ENCODE assay signal across 8 cellular contexts in genomic region chr17:19369846-19370492, GRCh38. TPM values are rescaled to one million over a fixed set of nuclear protein-coding genes. Genes with fewer than 3 reads are reported as not detected.
DNase-seq lines count a peak whose midpoint lies in the region; ATAC-seq and TF ChIP-seq lines count a peak whose summit lies in the region.
"Had no signal": no experiment of that assay in that cellular context is flagged by ENCODE, and none has a peak within 500 bp of the region (broad histone marks: within the 10 kb centered on the region; RNA-seq: fewer than 3 reads in every experiment).

No MANE protein-coding gene starts in this region.

- no peaks in the 10 kb centered on the region for H3K27me3 ChIP-seq in endodermal cell (ENCODE audit: control insufficient read depth, insufficient read depth, low read length, poor library complexity, severe bottlenecking)
- H3K27me3 ChIP-seq in MM.1S (replicated peaks; ENCODE audit: insufficient read depth, low read length): no peaks in the 10 kb centered on the region; the same call in 1 of the 2 replicates
- H3K27me3 ChIP-seq: ascending aorta had no signal

- CTCF ChIA-PET in activated CD8-positive, alpha-beta memory T cell treated with anti-CD3 and anti-CD28 coated beads, Interleukin-2, amount 10 ng/mL, durations not matched to agents 7 days and 5 days (lab: Charles Lee): interaction anchor here (1.0 to 2.7 kb wide), 6 partner anchors 8 to 395 kb away, joined by 3 to 18 read pairs (median 3); partner anchors contain the start of gene MAPK7

- no peaks in the 10 kb centered on the region for H3K9me3 Mint-ChIP-seq in activated CD8-positive, alpha-beta memory T cell treated with anti-CD3 and anti-CD28 coated beads, Interleukin-2, amount 10 ng/mL, durations not matched to agents 7 days and 5 days (ENCODE audit: low read depth)
- H3K9me3 Mint-ChIP-seq in endodermal cell: no peaks in the 10 kb centered on the region
- H3K9me3 Mint-ChIP-seq in stimulated activated naive B cell treated with anti-CD40 and anti-IgM and Interleukin-4, amounts not matched to agents 10 μg/mL and 1 μg/mL and 100 μg/mL, for 72 hours: no peaks in the 10 kb centered on the region

- 95% methylated on average over 9 to 12 of the region's 12 CpGs for WGBS in endodermal cell (ENCODE audit: insufficient coverage in 1 of 2, insufficient read length in 1 of 2), 2 experiments

- ATAC-seq in activated CD8-positive, alpha-beta memory T cell treated with anti-CD3 and anti-CD28 coated beads, Interleukin-2, amount 10 ng/mL, durations not matched to agents 7 days and 5 days: peak; percentile 78
- peak in 1 of 2 donors; percentile 47 for ATAC-seq in stimulated activated naive B cell treated with anti-CD40 and anti-IgM and Interleukin-4, amounts not matched to agents 10 μg/mL and 1 μg/mL and 100 μg/mL, for 72 hours (replicated peaks)
- no peak for ATAC-seq in HG03571 (IDR thresholded peaks at IDR 0.05; ENCODE audit: unreplicated experiment)

- H3K4me2 ChIP-seq in MM.1S (ENCODE audit: low read depth, low read length): no peak overlapping the region

- peaks cover 17% of the 10 kb centered on the region for H3K27me3 Mint-ChIP-seq in activated CD8-positive, alpha-beta memory T cell treated with anti-CD3 and anti-CD28 coated beads, Interleukin-2, amount 10 ng/mL, durations not matched to agents 7 days and 5 days
- no peaks in the 10 kb centered on the region for H3K27me3 Mint-ChIP-seq in endodermal cell (ENCODE audit: insufficient read depth)
- peaks cover 0 to 7% of the 10 kb centered on the region in 2 donors for H3K27me3 Mint-ChIP-seq in stimulated activated naive B cell treated with anti-CD40 and anti-IgM and Interleukin-4, amounts not matched to agents 10 μg/mL and 1 μg/mL and 100 μg/mL, for 72 hours

- H3K4me3 ChIP-seq in endodermal cell (ENCODE audit: low read length): no peak overlapping the region
- no peak overlapping the region for H3K4me3 ChIP-seq in MM.1S (ENCODE audit: low read length)
- H3K4me3 ChIP-seq: ascending aorta had no signal

- no peak for TF ChIP-seq CTCF in endodermal cell (conservative IDR thresholded peaks at IDR 0.05)
- no peak for TF ChIP-seq CTCF in MM.1S (IDR thresholded peaks at IDR 0.05; ENCODE audit: low read length)

- H3K36me3 ChIP-seq in endodermal cell (ENCODE audit: control insufficient read depth, insufficient read depth, low read length) (peaks cover 9% of the 10 kb centered on the region), MM.1S (replicated peaks; ENCODE audit: insufficient read depth, low read length) (no peaks in the 10 kb centered on the region)
- H3K36me3 ChIP-seq: ascending aorta had no signal

- H3K4me1 Mint-ChIP-seq in activated CD8-positive, alpha-beta memory T cell treated with anti-CD3 and anti-CD28 coated beads, Interleukin-2, amount 10 ng/mL, durations not matched to agents 7 days and 5 days: peaks cover 51% of the 10 kb centered on the region
- no peaks in the 10 kb centered on the region for H3K4me1 Mint-ChIP-seq in endodermal cell
- peaks cover 31 to 49% of the 10 kb centered on the region in 2 donors for H3K4me1 Mint-ChIP-seq in stimulated activated naive B cell treated with anti-CD40 and anti-IgM and Interleukin-4, amounts not matched to agents 10 μg/mL and 1 μg/mL and 100 μg/mL, for 72 hours

- H3K9me3 ChIP-seq in endodermal cell (ENCODE audit: control insufficient read depth, low read length) (no peaks in the 10 kb centered on the region), MM.1S (replicated peaks; ENCODE audit: insufficient read depth, low read length) (no peaks in the 10 kb centered on the region)
- H3K9me3 ChIP-seq: ascending aorta had no signal

- peak overlapping the region; percentile 45 for H3K4me3 Mint-ChIP-seq in activated CD8-positive, alpha-beta memory T cell treated with anti-CD3 and anti-CD28 coated beads, Interleukin-2, amount 10 ng/mL, durations not matched to agents 7 days and 5 days
- H3K4me3 Mint-ChIP-seq in endodermal cell: no peak overlapping the region
- peak overlapping the region; percentile 57 to 65 for H3K4me3 Mint-ChIP-seq in stimulated activated naive B cell treated with anti-CD40 and anti-IgM and Interleukin-4, amounts not matched to agents 10 μg/mL and 1 μg/mL and 100 μg/mL, for 72 hours

- H3K36me3 Mint-ChIP-seq in activated CD8-positive, alpha-beta memory T cell treated with anti-CD3 and anti-CD28 coated beads, Interleukin-2, amount 10 ng/mL, durations not matched to agents 7 days and 5 days: no peaks in the 10 kb centered on the region
- H3K36me3 Mint-ChIP-seq in endodermal cell (ENCODE audit: low read depth): peaks cover 12% of the 10 kb centered on the region
- peaks cover 0 to 3% of the 10 kb centered on the region in 2 donors for H3K36me3 Mint-ChIP-seq in stimulated activated naive B cell treated with anti-CD40 and anti-IgM and Interleukin-4, amounts not matched to agents 10 μg/mL and 1 μg/mL and 100 μg/mL, for 72 hours

- peak overlapping the region; percentile 88 for H3K27ac Mint-ChIP-seq in activated CD8-positive, alpha-beta memory T cell treated with anti-CD3 and anti-CD28 coated beads, Interleukin-2, amount 10 ng/mL, durations not matched to agents 7 days and 5 days
- H3K27ac Mint-ChIP-seq in endodermal cell: no peak overlapping the region
- H3K27ac Mint-ChIP-seq in stimulated activated naive B cell treated with anti-CD40 and anti-IgM and Interleukin-4, amounts not matched to agents 10 μg/mL and 1 μg/mL and 100 μg/mL, for 72 hours: peak overlapping the region; percentile 86

- no peaks in the 10 kb centered on the region for H3K79me2 ChIP-seq in MM.1S (ENCODE audit: low read length)

- H3K9me2 ChIP-seq in MM.1S (replicated peaks; ENCODE audit: insufficient read depth, low read length): no peaks in the 10 kb centered on the region

- DNase-seq in activated CD8-positive, alpha-beta memory T cell treated with anti-CD3 and anti-CD28 coated beads, Interleukin-2, amount 10 ng/mL, durations not matched to agents 7 days and 5 days: peak; percentile 76
- no peak for DNase-seq in activated CD8-positive, alpha-beta memory T cell treated with anti-CD3 and anti-CD28 coated beads, Interleukin-2, amount 50 U/mL, for 4 hours
- DNase-seq in endodermal cell (peak; percentile 38), MM.1S (no peak)
- DNase-seq in stimulated activated naive B cell treated with anti-CD40 and anti-IgM and Interleukin-4, amounts not matched to agents 10 μg/mL and 1 μg/mL and 100 μg/mL, for 72 hours: no peak
- DNase-seq: NCI-H1694 treated with DMSO at 0.1 percent for 48 hours had no signal

- no peaks in the 10 kb centered on the region for H4K20me1 ChIP-seq in MM.1S (ENCODE audit: insufficient read depth, low read length)

- no peak overlapping the region for H3K9ac ChIP-seq in endodermal cell (ENCODE audit: extremely low read depth, low read length, poor library complexity, severe bottlenecking)
- H3K9ac ChIP-seq in MM.1S (ENCODE audit: low read length): no peak overlapping the region

- H3F3A ChIP-seq in MM.1S (ENCODE audit: insufficient read depth, low read length): no peaks in the 10 kb centered on the region

- H2AFZ ChIP-seq in MM.1S (ENCODE audit: low read length): no peak overlapping the region

- H3K27ac ChIP-seq in endodermal cell (ENCODE audit: low read depth, low read length) (no peak overlapping the region), MM.1S (ENCODE audit: low read length) (no peak overlapping the region)
- H3K27ac ChIP-seq: ascending aorta had no signal

- H3K4me1 ChIP-seq in endodermal cell (ENCODE audit: control insufficient read depth, insufficient read depth, low read length) (no peaks in the 10 kb centered on the region), MM.1S (ENCODE audit: low read length) (peaks cover 8% of the 10 kb centered on the region; the same call in 1 of the 2 replicates)
- H3K4me1 ChIP-seq: ascending aorta had no signal

RNA-seq across cellular contexts. Expression of gene B9D1, which starts 7.4 kb away (rescaled TPM):
- total RNA-seq in activated CD8-positive, alpha-beta memory T cell treated with anti-CD3 and anti-CD28 coated beads, Interleukin-2, amount 10 ng/mL, durations not matched to agents 7 days and 5 days: 1 to 10 TPM; 1.1 to 2.6 TPM
- 10 to 100 TPM; 37.7 to 42.8 TPM for total RNA-seq in endodermal cell
- polyA plus RNA-seq in endodermal cell (2013, experiment 1 of 2): 28.5 TPM
- polyA plus RNA-seq in endodermal cell (2013, experiment 2 of 2): 25.0 TPM

RNA-seq across cellular contexts. Expression of gene MAPK7, which starts 8.3 kb away (rescaled TPM):
- total RNA-seq in activated CD8-positive, alpha-beta memory T cell treated with anti-CD3 and anti-CD28 coated beads, Interleukin-2, amount 10 ng/mL, durations not matched to agents 7 days and 5 days: 10 to 100 TPM; 16.9 to 27.8 TPM
- total RNA-seq in endodermal cell: 10 to 100 TPM; 33.3 to 53.4 TPM
- 29.3 TPM for polyA plus RNA-seq in endodermal cell (2013, experiment 1 of 2)
- polyA plus RNA-seq in endodermal cell (2013, experiment 2 of 2): 25.5 TPM

RNA-seq across cellular contexts. Expression of gene MFAP4, which starts 17.0 kb away (rescaled TPM):
- not detected for total RNA-seq in activated CD8-positive, alpha-beta memory T cell treated with anti-CD3 and anti-CD28 coated beads, Interleukin-2, amount 10 ng/mL, durations not matched to agents 7 days and 5 days
- 10 to 100 TPM; 11.1 to 36.8 TPM for total RNA-seq in endodermal cell
- 20.4 TPM for polyA plus RNA-seq in endodermal cell (2013, experiment 1 of 2)
- polyA plus RNA-seq in endodermal cell (2013, experiment 2 of 2): 18.1 TPM

RNA-seq across cellular contexts. Expression of gene RNF112, which starts 41.1 kb away (rescaled TPM):
- under 1 TPM; 0.14 to 0.20 TPM for total RNA-seq in activated CD8-positive, alpha-beta memory T cell treated with anti-CD3 and anti-CD28 coated beads, Interleukin-2, amount 10 ng/mL, durations not matched to agents 7 days and 5 days
- total RNA-seq in endodermal cell: 1 to 10 TPM; 1.1 to 1.9 TPM
- 1.4 TPM for polyA plus RNA-seq in endodermal cell (2013, experiment 1 of 2)
- 1.1 TPM for polyA plus RNA-seq in endodermal cell (2013, experiment 2 of 2)

Comparison
In these comparisons a context has a peak if more than half of its experiments do, and no peak if none do; other contexts are left out.
1. DNase-seq: peak in activated CD8-positive, alpha-beta memory T cell treated with anti-CD3 and anti-CD28 coated beads, Interleukin-2, amount 10 ng/mL, durations not matched to agents 7 days and 5 days (single experiment) and endodermal cell (single experiment); none in activated CD8-positive, alpha-beta memory T cell treated with anti-CD3 and anti-CD28 coated beads, Interleukin-2, amount 50 U/mL, for 4 hours (single experiment), stimulated activated naive B cell treated with anti-CD40 and anti-IgM and Interleukin-4, amounts not matched to agents 10 μg/mL and 1 μg/mL and 100 μg/mL, for 72 hours (single experiment) and MM.1S (single experiment).
2. RNA of gene B9D1, which starts 7.4 kb away (total RNA-seq): 37.7 to 42.8 TPM in endodermal cell; 1.1 to 2.6 TPM in activated CD8-positive, alpha-beta memory T cell treated with anti-CD3 and anti-CD28 coated beads, Interleukin-2, amount 10 ng/mL, durations not matched to agents 7 days and 5 days; every median in the first group is over 10 times any median in the second.
3. RNA of gene MFAP4, which starts 17.0 kb away (total RNA-seq): 11.1 to 36.8 TPM in endodermal cell; not detected in activated CD8-positive, alpha-beta memory T cell treated with anti-CD3 and anti-CD28 coated beads, Interleukin-2, amount 10 ng/mL, durations not matched to agents 7 days and 5 days; every median in the first group is over 10 times any median in the second.